Comparison of ENCODE assay signal across 15 cellular contexts in the genomic region with DNA sequence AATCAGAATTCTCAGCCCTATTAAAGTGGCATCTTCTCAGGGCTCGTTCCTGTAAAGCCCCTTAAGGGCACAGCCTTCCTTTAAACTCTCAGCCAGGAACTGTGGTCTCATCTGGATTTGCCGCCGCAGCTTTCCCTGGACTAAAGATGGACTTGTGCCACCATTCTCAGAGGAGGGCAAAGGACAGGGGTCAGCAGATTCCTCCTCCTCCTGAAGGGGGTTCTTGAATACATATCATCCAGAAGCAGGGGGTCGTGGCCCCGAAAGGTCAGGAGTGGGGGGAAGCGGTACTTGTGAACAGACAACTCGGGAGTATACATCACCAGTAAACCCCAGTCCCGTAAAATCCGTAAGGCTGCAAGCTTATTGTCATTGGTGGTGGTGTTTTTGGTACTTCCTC.
DNase-seq lines count a peak whose midpoint lies in the region; ATAC-seq, FAIRE-seq and TF ChIP-seq lines count a peak whose summit lies in the region.
"Had no signal": no experiment of that assay in that cellular context is flagged by ENCODE, and none has a peak within 500 bp of the region (broad histone marks: within the 10 kb centered on the region; RNA-seq: fewer than 3 reads in every experiment).

No MANE protein-coding gene starts in this region.

- H3K4me1 Mint-ChIP-seq in activated naive CD4-positive, alpha-beta T cell treated with anti-CD3 and anti-CD28 coated beads, Interleukin-2, amount 50 U/mL, for 24 hours, result peaks cover 77% of the 10 kb centered on the region
- H3K4me1 Mint-ChIP-seq in activated naive CD4-positive, alpha-beta T cell treated with anti-CD3 and anti-CD28 coated beads for 36 hours (ENCODE audit: low read depth), result peaks cover 35% of the 10 kb centered on the region

- no peaks in the 10 kb centered on the region for H3K27me3 ChIP-seq in RWPE2 (ENCODE audit: insufficient read depth, poor library complexity, severe bottlenecking)
- no peaks in the 10 kb centered on the region for H3K27me3 ChIP-seq in left ventricle myocardium inferior (ENCODE audit: low read depth)

- intact Hi-C loops in activated naive CD4-positive, alpha-beta T cell treated with anti-CD3 and anti-CD28 coated beads for 36 hours (cut with micrococcal nuclease), result no loop called here
- intact Hi-C loops in left ventricle myocardium inferior (cut with micrococcal nuclease), result no loop called here

- H3K9me3 ChIP-seq in RWPE2 (ENCODE audit: severe bottlenecking), result peaks cover 2% of the 10 kb centered on the region
- peaks cover 12% of the 10 kb centered on the region for H3K9me3 ChIP-seq in left ventricle myocardium inferior (replicated peaks)

- ATAC-seq in RWPE2 (ENCODE audit: low read depth), result no peak

- no peaks in the 10 kb centered on the region for H3K9me3 Mint-ChIP-seq in activated naive CD4-positive, alpha-beta T cell treated with anti-CD3 and anti-CD28 coated beads, Interleukin-2, amount 50 U/mL, for 24 hours
- H3K9me3 Mint-ChIP-seq in activated naive CD4-positive, alpha-beta T cell treated with anti-CD3 and anti-CD28 coated beads for 36 hours, result no peaks in the 10 kb centered on the region

- peak overlapping the region; percentile 92 for H3K27ac ChIP-seq in RWPE2 (ENCODE audit: poor library complexity, severe bottlenecking)
- H3K27ac ChIP-seq in left ventricle myocardium inferior (replicated peaks), result no peak overlapping the region

- DNase-seq in activated naive CD4-positive, alpha-beta T cell treated with anti-CD3 and anti-CD28 coated beads for 36 hours, result no peak
- DNase-seq in RWPE2 (ENCODE audit: low spot score), result no peak
- DNase-seq in islet precursor cell, result peak; percentile 43
- DNase-seq in H54 (ENCODE audit: insufficient read length, low spot score), result no peak
- no peak for DNase-seq in RCC 7860 (ENCODE audit: low spot score)
- no peak for DNase-seq in left ventricle myocardium inferior
- DNase-seq: GOT3, KBM-7, NCI-H1436, NCI-H2029, NCI-H2171, NCI-H446 treated with DMSO at 0.1 percent for 48 hours, NCI-H748 treated with DMSO at 0.1 percent for 48 hours, Right ventricle myocardium superior had no signal

- no peak overlapping the region for H3K4me3 Mint-ChIP-seq in activated naive CD4-positive, alpha-beta T cell treated with anti-CD3 and anti-CD28 coated beads, Interleukin-2, amount 50 U/mL, for 24 hours
- no peak overlapping the region for H3K4me3 Mint-ChIP-seq in activated naive CD4-positive, alpha-beta T cell treated with anti-CD3 and anti-CD28 coated beads for 36 hours

- peaks cover 6% of the 10 kb centered on the region; the same call in 1 of the 2 replicates for H3K36me3 ChIP-seq in RWPE2 (ENCODE audit: low read depth)
- H3K36me3 ChIP-seq in left ventricle myocardium inferior, result no peaks in the 10 kb centered on the region

- H3K4me1 ChIP-seq in RWPE2 (ENCODE audit: insufficient read depth, poor library complexity, severe bottlenecking) (peaks cover 43% of the 10 kb centered on the region), left ventricle myocardium inferior (no peaks in the 10 kb centered on the region)

- TF ChIP-seq CTCF in RWPE2 (IDR thresholded peaks at IDR 0.05; ENCODE audit: poor library complexity, severe bottlenecking), result no peak
- TF ChIP-seq CTCF in left ventricle myocardium inferior (IDR thresholded peaks at IDR 0.05; ENCODE audit: borderline replicate concordance), result no peak

- peaks cover 16% of the 10 kb centered on the region for H3K36me3 Mint-ChIP-seq in activated naive CD4-positive, alpha-beta T cell treated with anti-CD3 and anti-CD28 coated beads, Interleukin-2, amount 50 U/mL, for 24 hours
- peaks cover 2% of the 10 kb centered on the region for H3K36me3 Mint-ChIP-seq in activated naive CD4-positive, alpha-beta T cell treated with anti-CD3 and anti-CD28 coated beads for 36 hours (ENCODE audit: low read depth)

- FAIRE-seq in H54 (lab: Jason Lieb, UNC), result no peak
- no peak for FAIRE-seq in RCC 7860 (lab: Jason Lieb, UNC)

- TF ChIP-seq POLR2A in H54 (IDR thresholded peaks at IDR 0.05; ENCODE audit: low read depth, low read length), result no peak

- H3K27ac Mint-ChIP-seq in activated naive CD4-positive, alpha-beta T cell treated with anti-CD3 and anti-CD28 coated beads, Interleukin-2, amount 50 U/mL, for 24 hours, result peak overlapping the region; percentile 66
- H3K27ac Mint-ChIP-seq in activated naive CD4-positive, alpha-beta T cell treated with anti-CD3 and anti-CD28 coated beads for 36 hours, result no peak overlapping the region

- CTCF ChIA-PET in activated naive CD4-positive, alpha-beta T cell treated with anti-CD3 and anti-CD28 coated beads for 36 hours (lab: Charles Lee), result no interaction called here

- H3K27me3 Mint-ChIP-seq in activated naive CD4-positive, alpha-beta T cell treated with anti-CD3 and anti-CD28 coated beads, Interleukin-2, amount 50 U/mL, for 24 hours, result no peaks in the 10 kb centered on the region
- no peaks in the 10 kb centered on the region for H3K27me3 Mint-ChIP-seq in activated naive CD4-positive, alpha-beta T cell treated with anti-CD3 and anti-CD28 coated beads for 36 hours (ENCODE audit: low read depth)

- H3K4me3 ChIP-seq in RWPE2 (ENCODE audit: severe bottlenecking), result no peak overlapping the region
- no peak overlapping the region for H3K4me3 ChIP-seq in left ventricle myocardium inferior
